In the genomic region with DNA sequence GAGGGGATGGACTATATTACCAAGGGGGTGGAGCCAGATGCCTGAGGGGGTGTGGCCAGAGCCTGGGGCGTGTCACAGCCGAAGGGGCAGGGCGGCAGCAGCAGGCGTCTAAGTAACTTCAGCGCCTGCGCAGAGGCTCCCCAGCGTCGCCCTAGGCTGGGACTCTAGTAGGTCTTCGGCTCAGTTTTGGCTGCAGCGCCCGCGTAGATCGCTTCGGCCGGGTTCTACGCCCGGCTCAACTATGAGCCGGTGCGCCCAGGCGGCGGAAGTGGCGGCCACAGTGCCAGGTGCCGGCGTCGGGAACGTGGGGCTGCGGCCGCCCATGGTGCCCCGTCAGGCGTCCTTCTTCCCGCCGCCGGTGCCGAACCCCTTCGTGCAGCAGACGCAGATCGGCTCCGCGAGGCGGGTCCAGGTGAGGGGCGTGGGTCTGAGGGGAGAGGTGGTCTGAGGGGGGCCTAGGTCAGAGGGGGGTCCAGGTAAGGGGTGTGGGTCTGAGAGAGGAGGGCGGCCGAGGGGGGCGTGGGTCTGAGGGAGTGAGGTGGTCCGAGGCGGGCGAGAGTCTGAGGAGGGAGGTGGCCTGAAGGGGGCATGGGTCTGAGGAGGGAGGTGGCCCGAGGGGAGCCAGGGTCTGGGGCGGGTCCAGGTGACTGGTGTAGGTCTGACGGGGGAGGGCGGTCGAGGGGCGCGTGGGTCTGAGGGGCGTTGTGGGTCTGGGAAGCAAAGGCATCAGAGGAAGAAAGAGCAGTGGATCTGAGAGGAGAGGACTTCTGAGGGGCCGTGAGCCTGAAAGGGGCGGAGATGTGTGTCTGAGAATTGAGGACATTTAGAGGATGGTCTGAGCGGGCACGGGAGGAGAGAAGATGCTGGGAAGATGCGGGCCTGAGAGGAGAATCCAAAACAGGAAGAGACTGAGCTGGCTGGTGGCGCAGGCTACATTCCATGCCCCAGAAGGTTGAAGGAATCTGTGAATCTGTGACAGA, we compare ENCODE assay signal across 8 cellular contexts. TPM values are rescaled to one million over a fixed set of nuclear protein-coding genes. Genes with fewer than 3 reads are reported as not detected.
DNase-seq lines count a peak whose midpoint lies in the region; ATAC-seq and TF ChIP-seq lines count a peak whose summit lies in the region.

Gene LPCAT2, plus strand, starts transcription at position 132 of the 980 bp plus-strand sequence. Its CDS starts 110 bp downstream, at position 242.

- H3K4me3 ChIP-seq in Caco-2 (ENCODE audit: low read depth, low read length) (peak within 1 kb of the TSS; percentile 96), cardiac fibroblast (replicated peaks in 1 of 2; ENCODE audit: low read depth in 2 of 2, low read length in 2 of 2) (peak within 1 kb of the TSS; percentile 72 to 82), iPS-18c (ENCODE audit: insufficient read depth, low read depth, low read length) (peak within 1 kb of the TSS; percentile 80), retinal pigment epithelial cell (ENCODE audit: low read length) (peak within 1 kb of the TSS; percentile 74)

- peaks cover 15% of the 10 kb centered on the region for H3K4me1 Mint-ChIP-seq in Caco-2 (ENCODE audit: low read depth, unreplicated experiment)

- H3K36me3 ChIP-seq in Caco-2 (ENCODE audit: control insufficient read depth, insufficient read depth, low read length), result no peaks in the 10 kb centered on the region

- POLR2A ChIA-PET in Caco-2 (lab: Charles Lee), result interaction anchor here (0.8 kb wide), 1 partner anchor 14 kb away, joined by 3 read pairs; no protein-coding TSS in a partner anchor

- H3K27me3 ChIP-seq in Caco-2 (replicated peaks; ENCODE audit: control insufficient read depth, insufficient read depth, low read length), result no peaks in the 10 kb centered on the region

- peaks cover 6% of the 10 kb centered on the region for H3K36me3 Mint-ChIP-seq in Caco-2 (ENCODE audit: insufficient read depth, unreplicated experiment)

- no peaks in the 10 kb centered on the region for H3K27me3 Mint-ChIP-seq in Caco-2 (ENCODE audit: insufficient read depth, unreplicated experiment)

- peaks cover 9% of the 10 kb centered on the region; the same call in 1 of the 2 replicates for H3K4me1 ChIP-seq in Caco-2

- CTCF ChIA-PET in Caco-2 (lab: Charles Lee), result interaction anchor here (0.6 to 1.0 kb wide), 3 partner anchors 14 to 44 kb away, joined by 3 to 5 read pairs (median 3); no protein-coding TSS in a partner anchor

- TF ChIP-seq CTCF in Caco-2 (IDR thresholded peaks at IDR 0.05; ENCODE audit: insufficient read depth in 1 of 2, low read depth in 1 of 2, low read length in 1 of 2, severe bottlenecking in 1 of 2, unreplicated experiment in 1 of 2), result peak in 1 of 2 experiments; percentile 3
- TF ChIP-seq CTCF in cardiac fibroblast (IDR thresholded peaks at IDR 0.05; ENCODE audit: low read depth, low read length), result no peak
- peak; percentile 0 for TF ChIP-seq CTCF in retinal pigment epithelial cell (conservative IDR thresholded peaks at IDR 0.05; ENCODE audit: low read depth, low read length)

- DNase-seq in Caco-2 (peak; percentile 92 to 93), RPMI8226 (peak; percentile 81), cardiac fibroblast (ENCODE audit: low read depth in 2 of 2) (peak; percentile 90 to 92), retinal pigment epithelial cell (ENCODE audit: low read depth) (peak; percentile 56)

- ATAC-seq in HG03432 (IDR thresholded peaks at IDR 0.05; ENCODE audit: unreplicated experiment), result peak; percentile 65
- ATAC-seq in HG03460 (IDR thresholded peaks at IDR 0.05; ENCODE audit: unreplicated experiment), result no peak
- no peak for ATAC-seq in HG02571 (IDR thresholded peaks at IDR 0.05; ENCODE audit: unreplicated experiment)

- BruUV-seq in Caco-2 (replicated peaks; lab: Mats Ljungman, UMichigan), result no TSS peak

- peaks cover 13% of the 10 kb centered on the region for H3K9me3 Mint-ChIP-seq in Caco-2 (ENCODE audit: unreplicated experiment)

- peak within 1 kb of the TSS; percentile 80 for H3K4me3 Mint-ChIP-seq in Caco-2 (ENCODE audit: unreplicated experiment)

- H3K9me3 ChIP-seq in Caco-2 (peaks cover 7% of the 10 kb centered on the region), iPS-18c (ENCODE audit: control insufficient read depth, insufficient read depth, low read length) (no peaks in the 10 kb centered on the region)

- H3K27ac Mint-ChIP-seq in Caco-2 (ENCODE audit: unreplicated experiment), result peak within 1 kb of the TSS; percentile 20

- intact Hi-C loops in Caco-2 (cut with micrococcal nuclease; ENCODE audit: unreplicated experiment), result loop anchor here (1.0 to 10.0 kb wide), 3 partner anchors 21 to 1016 kb away; partner anchors contain the start of gene BBS2

RNA-seq across cellular contexts. Expression of gene LPCAT2, which starts in this region (rescaled TPM):
- total RNA-seq in Caco-2 (2022), result 20.7 and 25.2 TPM in 2 replicates
